ENCODE assay signal across 13 cellular contexts in the genomic region with DNA sequence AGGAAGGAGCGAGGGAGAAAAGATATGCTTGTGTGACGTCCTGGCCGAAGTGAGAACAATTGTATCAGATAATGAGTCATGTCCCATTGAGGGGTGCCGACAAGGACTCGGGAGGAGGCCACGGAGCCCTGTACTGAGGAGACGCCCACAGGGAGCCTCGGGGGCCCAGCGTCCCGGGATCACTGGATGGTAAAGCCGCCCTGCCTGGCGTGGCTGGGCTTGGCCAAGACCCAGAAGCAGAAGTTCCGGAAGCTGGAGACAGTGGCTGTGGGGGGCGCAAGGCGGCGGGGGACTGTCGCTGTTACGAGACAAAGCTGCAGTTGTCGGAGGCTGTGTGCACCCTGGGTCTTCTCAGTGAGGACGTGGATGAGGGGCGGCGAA. TPM values are rescaled to one million over a fixed set of nuclear protein-coding genes. Genes with fewer than 3 reads are reported as not detected.
DNase-seq lines count a peak whose midpoint lies in the region; ATAC-seq and TF ChIP-seq lines count a peak whose summit lies in the region.
"Had no signal": no experiment of that assay in that cellular context is flagged by ENCODE, and none has a peak within 500 bp of the region (broad histone marks: within the 10 kb centered on the region; RNA-seq: fewer than 3 reads in every experiment).

No MANE protein-coding gene starts in this region.

- H3K4ac ChIP-seq in trophoblast cell (ENCODE audit: low read depth, low read length): no peak overlapping the region

- intact Hi-C loops in tibial artery (cut with DNase I; ENCODE audit: low total_unique reads): no loop called here

- H3K9me3 Mint-ChIP-seq in GM23338: no peaks in the 10 kb centered on the region
- H3K9me3 Mint-ChIP-seq: nephron had no signal

- H3K36me3 Mint-ChIP-seq in GM23338 (ENCODE audit: low read depth): no peaks in the 10 kb centered on the region

- peak overlapping the region; percentile 26; the same call in 2 of the 3 replicates for H3K4me3 Mint-ChIP-seq in GM23338
- H3K4me3 Mint-ChIP-seq: nephron had no signal

- peak; percentile 48 for ATAC-seq in GM23338

- no peak overlapping the region for H3K4me3 ChIP-seq in GM23338
- no peak overlapping the region for H3K4me3 ChIP-seq in hepatocyte
- H3K4me3 ChIP-seq in trophoblast cell (ENCODE audit: low read depth, low read length): no peak overlapping the region
- H3K4me3 ChIP-seq in tibial artery: no peak overlapping the region
- H3K4me3 ChIP-seq: uterus had no signal

- H3K79me1 ChIP-seq in trophoblast cell (ENCODE audit: low read length): peaks cover 2% of the 10 kb centered on the region

- H2AFZ ChIP-seq in GM23338: no peak overlapping the region
- no peak overlapping the region for H2AFZ ChIP-seq in hepatocyte
- H2AFZ ChIP-seq in trophoblast cell (ENCODE audit: insufficient read depth, low read length, poor library complexity): no peak overlapping the region

- no peak overlapping the region for H3K23ac ChIP-seq in trophoblast cell (ENCODE audit: low read length)

- TF ChIP-seq CTCF in GM23338 (conservative IDR thresholded peaks at IDR 0.05; ENCODE audit: low read depth in 2 of 2) (no peak), hepatocyte (IDR thresholded peaks at IDR 0.05; ENCODE audit: poor library complexity) (no peak), tibial artery (IDR thresholded peaks at IDR 0.05) (no peak)

- no peaks in the 10 kb centered on the region for H3K36me3 ChIP-seq in GM23338 (ENCODE audit: insufficient read depth)
- H3K36me3 ChIP-seq in hepatocyte (replicated peaks; ENCODE audit: insufficient read depth, low read depth): no peaks in the 10 kb centered on the region
- no peaks in the 10 kb centered on the region for H3K36me3 ChIP-seq in trophoblast cell (ENCODE audit: control insufficient read depth in 1 of 2, insufficient read depth in 2 of 2, low read length in 2 of 2)
- H3K36me3 ChIP-seq in tibial artery: no peaks in the 10 kb centered on the region
- H3K36me3 ChIP-seq: uterus had no signal

- no peak overlapping the region for H2BK12ac ChIP-seq in trophoblast cell (ENCODE audit: low read length)

- H3K4me1 ChIP-seq in GM23338 (ENCODE audit: insufficient read depth): peaks cover 8% of the 10 kb centered on the region; the same call in 1 of the 2 replicates
- peaks cover 17% of the 10 kb centered on the region for H3K4me1 ChIP-seq in hepatocyte (ENCODE audit: insufficient read depth)
- H3K4me1 ChIP-seq in trophoblast cell (ENCODE audit: control insufficient read depth in 1 of 2, insufficient read depth in 2 of 2, low read length in 2 of 2): peaks cover 21 to 26% of the 10 kb centered on the region in 2 experiments
- no peaks in the 10 kb centered on the region for H3K4me1 ChIP-seq in tibial artery
- H3K4me1 ChIP-seq: uterus had no signal

- no peak overlapping the region for H2BK120ac ChIP-seq in trophoblast cell (ENCODE audit: insufficient read depth, low read length, poor library complexity)

- H3K4me1 Mint-ChIP-seq in GM23338: peaks cover 16% of the 10 kb centered on the region

- no peak overlapping the region for H2BK5ac ChIP-seq in trophoblast cell (ENCODE audit: low read depth, low read length, poor library complexity)

- H3K27me3 Mint-ChIP-seq in GM23338 (ENCODE audit: insufficient read depth, low read depth, poor library complexity): no peaks in the 10 kb centered on the region

- no peak overlapping the region for H4K12ac ChIP-seq in trophoblast cell (ENCODE audit: low read depth, low read length)

- H3F3A ChIP-seq in GM23338 (replicated peaks; ENCODE audit: low read depth): 0 out of 2 replicates have a peak, but pooled peaks cover 4% of the 10 kb centered on the region

- no peak overlapping the region for H3K18ac ChIP-seq in trophoblast cell (ENCODE audit: low read length)

- H3K14ac ChIP-seq in trophoblast cell (ENCODE audit: low read length): no peak overlapping the region

- H3K9me2 ChIP-seq in GM23338 (ENCODE audit: insufficient read depth) (no peaks in the 10 kb centered on the region), hepatocyte (replicated peaks; ENCODE audit: insufficient read depth) (no peaks in the 10 kb centered on the region)

- 56% methylated on average over 22 of the region's 22 CpGs for WGBS in hepatocyte (ENCODE audit: low lambda C conversion rate, missing lambda C conversion rate)
- no CpG with 5 or more reads among the region's 22 CpGs for WGBS in trophoblast cell (ENCODE audit: extremely low coverage, insufficient coverage, insufficient read length)

- peak; percentile 28 for DNase-seq in GM23338 (ENCODE audit: low spot score)
- DNase-seq in caudate nucleus (lab: John Stamatoyannopoulos, UW): no peak
- DNase-seq in hepatocyte (ENCODE audit: low spot score): peak; percentile 67
- no peak for DNase-seq in trophoblast cell
- DNase-seq in tibial artery: no peak
- no peak for DNase-seq in EL
- DNase-seq in OCI-M2 (lab: John Stamatoyannopoulos, UW; ENCODE audit: unreplicated experiment): no peak
- no peak for DNase-seq in inferior parietal cortex (ENCODE audit: extremely low spot score)
- DNase-seq: activated naive CD4-positive, alpha-beta T cell; cerebellar nuclear complex; NCI-H82; uterus had no signal

- no peak overlapping the region for H2AK5ac ChIP-seq in trophoblast cell (ENCODE audit: low read length)

- peak overlapping the region; percentile 91 for H3K27ac Mint-ChIP-seq in GM23338
- H3K27ac Mint-ChIP-seq: nephron had no signal

- H3K9me3 ChIP-seq in hepatocyte (ENCODE audit: low read depth): no peaks in the 10 kb centered on the region
- H3K9me3 ChIP-seq in trophoblast cell (ENCODE audit: insufficient read depth, low read depth, low read length): peaks cover 7% of the 10 kb centered on the region
- no peaks in the 10 kb centered on the region for H3K9me3 ChIP-seq in tibial artery
- H3K9me3 ChIP-seq: uterus had no signal

- H3K4me2 ChIP-seq in GM23338: peak overlapping the region; percentile 55; the same call in 1 of the 2 replicates
- peak overlapping the region; percentile 36 for H3K4me2 ChIP-seq in hepatocyte
- peak overlapping the region; percentile 42 for H3K4me2 ChIP-seq in trophoblast cell (ENCODE audit: low read length)

- H3K9ac ChIP-seq in trophoblast cell (ENCODE audit: low read length): no peak overlapping the region

- H3K79me2 ChIP-seq in GM23338 (replicated peaks; ENCODE audit: insufficient read depth) (no peaks in the 10 kb centered on the region), hepatocyte (no peaks in the 10 kb centered on the region), trophoblast cell (ENCODE audit: control insufficient read depth, insufficient read depth, low read length, poor library complexity) (no peaks in the 10 kb centered on the region)

- H4K91ac ChIP-seq in trophoblast cell (ENCODE audit: low read depth, low read length): no peak overlapping the region

- no peak overlapping the region for H4K8ac ChIP-seq in trophoblast cell (ENCODE audit: low read depth, low read length)

- no peaks in the 10 kb centered on the region for H4K20me1 ChIP-seq in GM23338 (replicated peaks; ENCODE audit: insufficient read depth)
- no peaks in the 10 kb centered on the region for H4K20me1 ChIP-seq in hepatocyte (ENCODE audit: insufficient read depth, poor library complexity, severe bottlenecking)

- H3K27me3 ChIP-seq in GM23338 (ENCODE audit: insufficient read depth): no peaks in the 10 kb centered on the region
- H3K27me3 ChIP-seq in hepatocyte: no peaks in the 10 kb centered on the region
- peaks cover 4% of the 10 kb centered on the region for H3K27me3 ChIP-seq in trophoblast cell (ENCODE audit: insufficient read depth, low read length)
- H3K27me3 ChIP-seq in tibial artery: peaks cover 0 to 41% of the 10 kb centered on the region in 2 donors
- H3K27me3 ChIP-seq: uterus had no signal

- H3K27ac ChIP-seq in GM23338 (ENCODE audit: low read depth) (peak overlapping the region; percentile 79), caudate nucleus (ENCODE audit: low read depth, low read length) (peak overlapping the region; percentile 6), hepatocyte (no peak overlapping the region), trophoblast cell (ENCODE audit: low read depth, low read length) (no peak overlapping the region), tibial artery (no peak overlapping the region)
- H3K27ac ChIP-seq: uterus had no signal

TF ChIP-seq in GM23338, 12 proteins besides CTCF, POLR2A, EP300 and RAD21:
- TF ChIP-seq ZNF114 (CRISPR knock-in tag; IDR thresholded peaks at IDR 0.05): no peak
- no peak for TF ChIP-seq STAT1 (IDR thresholded peaks at IDR 0.05; ENCODE audit: unreplicated experiment)
- no peak for TF ChIP-seq NANOG (IDR thresholded peaks at IDR 0.05; ENCODE audit: borderline replicate concordance)
- TF ChIP-seq ZNF331 (CRISPR knock-in tag; IDR thresholded peaks at IDR 0.05; ENCODE audit: low read depth): no peak
- TF ChIP-seq, protein P1, sequence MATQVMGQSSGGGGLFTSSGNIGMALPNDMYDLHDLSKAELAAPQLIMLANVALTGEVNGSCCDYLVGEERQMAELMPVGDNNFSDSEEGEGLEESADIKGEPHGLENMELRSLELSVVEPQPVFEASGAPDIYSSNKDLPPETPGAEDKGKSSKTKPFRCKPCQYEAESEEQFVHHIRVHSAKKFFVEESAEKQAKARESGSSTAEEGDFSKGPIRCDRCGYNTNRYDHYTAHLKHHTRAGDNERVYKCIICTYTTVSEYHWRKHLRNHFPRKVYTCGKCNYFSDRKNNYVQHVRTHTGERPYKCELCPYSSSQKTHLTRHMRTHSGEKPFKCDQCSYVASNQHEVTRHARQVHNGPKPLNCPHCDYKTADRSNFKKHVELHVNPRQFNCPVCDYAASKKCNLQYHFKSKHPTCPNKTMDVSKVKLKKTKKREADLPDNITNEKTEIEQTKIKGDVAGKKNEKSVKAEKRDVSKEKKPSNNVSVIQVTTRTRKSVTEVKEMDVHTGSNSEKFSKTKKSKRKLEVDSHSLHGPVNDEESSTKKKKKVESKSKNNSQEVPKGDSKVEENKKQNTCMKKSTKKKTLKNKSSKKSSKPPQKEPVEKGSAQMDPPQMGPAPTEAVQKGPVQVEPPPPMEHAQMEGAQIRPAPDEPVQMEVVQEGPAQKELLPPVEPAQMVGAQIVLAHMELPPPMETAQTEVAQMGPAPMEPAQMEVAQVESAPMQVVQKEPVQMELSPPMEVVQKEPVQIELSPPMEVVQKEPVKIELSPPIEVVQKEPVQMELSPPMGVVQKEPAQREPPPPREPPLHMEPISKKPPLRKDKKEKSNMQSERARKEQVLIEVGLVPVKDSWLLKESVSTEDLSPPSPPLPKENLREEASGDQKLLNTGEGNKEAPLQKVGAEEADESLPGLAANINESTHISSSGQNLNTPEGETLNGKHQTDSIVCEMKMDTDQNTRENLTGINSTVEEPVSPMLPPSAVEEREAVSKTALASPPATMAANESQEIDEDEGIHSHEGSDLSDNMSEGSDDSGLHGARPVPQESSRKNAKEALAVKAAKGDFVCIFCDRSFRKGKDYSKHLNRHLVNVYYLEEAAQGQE (IDR thresholded peaks at IDR 0.05; ENCODE audit: unreplicated experiment): no peak
- TF ChIP-seq EZH2phosphoT487 (IDR thresholded peaks at IDR 0.05; ENCODE audit: unreplicated experiment): no peak
- no peak for TF ChIP-seq CREB1 (CRISPR knock-in tag; IDR thresholded peaks at IDR 0.05; ENCODE audit: low read depth)

RNA-seq across cellular contexts. Expression of gene MCF2L, which starts 54.2 kb away (rescaled TPM):
- total RNA-seq in GM23338 (2014; rRNA removed; shearing (Covaris generic)): 22.9 and 25.6 TPM in 2 replicates
- polyA plus RNA-seq in GM23338 (2016; fragmentation: Nextera tagmentation; extraction: Ambion mirVana) (4.8 and 7.4 TPM in 2 replicates), hepatocyte (11.1 and 13.5 TPM in 2 replicates)
- 16.7 and 22.4 TPM in 2 replicates for total RNA-seq in hepatocyte
- 0.68 and 0.77 TPM in 2 replicates for polyA plus RNA-seq in trophoblast cell (2013)

Comparison
In these comparisons a context has a peak if more than half of its experiments do, and no peak if none do; other contexts are left out.
1. DNase-seq: peak in GM23338 (single experiment) and hepatocyte (single experiment); none in caudate nucleus (0 of 61), trophoblast cell (0 of 2), tibial artery (0 of 2), EL (single experiment), OCI-M2 (single experiment) and inferior parietal cortex (single experiment).
2. H3K27ac ChIP-seq: peak in GM23338 (single experiment) and caudate nucleus (single experiment); none in hepatocyte (single experiment), trophoblast cell (single experiment) and tibial artery (0 of 2).
3. Peak in every context shown above with its lines, with median percentiles within 50 percentile points of each other: H3K4me2 ChIP-seq.